Comparison of ENCODE assay signal across 2 cellular contexts in genomic region chr12:32377344-32378000, GRCh38.
TF ChIP-seq lines count a peak whose summit lies in the region.

No MANE protein-coding gene starts in this region.

TF ChIP-seq in K562, 482 proteins besides CTCF, POLR2A, EP300 and RAD21 (continued from another document):
- no peak for TF ChIP-seq CREB1 (IDR thresholded peaks at IDR 0.05)
- no peak for TF ChIP-seq CREB1 (CRISPR knock-in tag; IDR thresholded peaks at IDR 0.05)
- no peak for TF ChIP-seq SIN3A (IDR thresholded peaks at IDR 0.05; ENCODE audit: borderline replicate concordance in 2 of 2, control insufficient read depth in 1 of 2, low read depth in 2 of 2, low read length in 2 of 2)
- TF ChIP-seq ZNF384 (IDR thresholded peaks at IDR 0.05; ENCODE audit: low read depth, low read length): 0 out of 2 replicates have a peak, but pooled peaks have one; percentile 15
- 0 out of 2 replicates have a peak, but pooled peaks have one; percentile 10 for TF ChIP-seq RNF2 (IDR thresholded peaks at IDR 0.05)
- TF ChIP-seq ZNF316 (IDR thresholded peaks at IDR 0.05): peak; percentile 42; the same call in 1 of the 2 replicates

TF ChIP-seq in SK-N-SH, 30 proteins besides CTCF, POLR2A, EP300 and RAD21 (continued from another document):
- no peak for TF ChIP-seq CHD2 (IDR thresholded peaks at IDR 0.05; ENCODE audit: low read length, partially characterized antibody)
- no peak for TF ChIP-seq NFIC (IDR thresholded peaks at IDR 0.05; ENCODE audit: borderline replicate concordance)
- no peak for TF ChIP-seq PBX3 (IDR thresholded peaks at IDR 0.05)
